Comparison of ENCODE assay signal across 8 cellular contexts in genomic region chr12:8914033-8914715, GRCh38. TPM values are rescaled to one million over a fixed set of nuclear protein-coding genes. Genes with fewer than 3 reads are reported as not detected.
DNase-seq lines count a peak whose midpoint lies in the region; ATAC-seq and TF ChIP-seq lines count a peak whose summit lies in the region.
"Not testable (repeated sequence)": the region's sequence is repeated elsewhere in the genome, so short reads cannot be mapped to it uniquely, and the experiment has no call there.

Gene PHC1, plus strand, starts transcription at chr12:8914509. Its CDS starts 3,169 bp downstream, at chr12:8917678.

- TF ChIP-seq CTCF in LNCaP clone FGC (IDR thresholded peaks at IDR 0.05; ENCODE audit: control insufficient read depth, extremely low read depth, insufficient read depth), result peak; percentile 55

- DNase-seq in DMS53 treated with DMSO at 0.1 percent for 48 hours (lab: John Stamatoyannopoulos, UW; ENCODE audit: unreplicated experiment) (peak; percentile 80), H4 (ENCODE audit: low spot score) (peak; percentile 83), SJSA1 (ENCODE audit: low read depth in 1 of 2, low spot score in 2 of 2) (peak; percentile 82 to 86), activated gamma-delta T cell (lab: John Stamatoyannopoulos, UW) (peak; percentile 73), fibroblast of peridontal ligament (ENCODE audit: extremely low read depth) (peak; percentile 70)
- not testable (repeated sequence) for DNase-seq in LNCaP clone FGC (ENCODE audit: low read depth)
- peak; percentile 65 to 77 (median 73) for DNase-seq in naive thymus-derived CD4-positive, alpha-beta T cell
- peak; percentile 45 for DNase-seq in stimulated activated CD8-positive, alpha-beta memory T cell treated with anti-CD3 and anti-CD28 coated beads, Interleukin-7, amount 100 ng/mL, for 24 hours (ENCODE audit: low read depth)

- POLR2A ChIA-PET in naive thymus-derived CD4-positive, alpha-beta T cell (lab: Charles Lee), result interaction anchor here (0.7 to 1.7 kb wide), 4 partner anchors 34 to 132 kb away, joined by 3 to 5 read pairs (median 3); partner anchors contain the start of gene M6PR

- H3K9me3 Mint-ChIP-seq in naive thymus-derived CD4-positive, alpha-beta T cell, result not testable (repeated sequence)

- not testable (repeated sequence) for H3K9me3 ChIP-seq in SJSA1 (replicated peaks); naive thymus-derived CD4-positive, alpha-beta T cell (ENCODE audit: control insufficient read depth in 2 of 3, low read length in 3 of 3)

- CTCF ChIA-PET in naive thymus-derived CD4-positive, alpha-beta T cell (lab: Charles Lee), result interaction anchor here (0.6 to 0.8 kb wide), 2 partner anchors 24 to 54 kb away, joined by 3 to 8 read pairs; no protein-coding TSS in a partner anchor

- H3K36me3 ChIP-seq in SJSA1; naive thymus-derived CD4-positive, alpha-beta T cell (ENCODE audit: control insufficient read depth in 2 of 3, insufficient read depth in 3 of 3, low read length in 3 of 3): not testable (repeated sequence)

- intact Hi-C loops in naive thymus-derived CD4-positive, alpha-beta T cell (cut with micrococcal nuclease), result loop anchor here (1.0 to 2.0 kb wide), 6 partner anchors 24 to 217 kb away; partner anchors contain the start of genes M6PR (in 1 of the 2) and RIMKLB (in 1 of the 2)

- H3K27ac ChIP-seq in SJSA1, result peak within 1 kb of the TSS; percentile 80
- peak within 1 kb of the TSS; percentile 79 for H3K27ac ChIP-seq in naive thymus-derived CD4-positive, alpha-beta T cell (ENCODE audit: low read depth, low read length)

- H3K36me3 Mint-ChIP-seq in naive thymus-derived CD4-positive, alpha-beta T cell, result not testable (repeated sequence)

- peak within 1 kb of the TSS; percentile 83 to 98 (median 95) for H3K27ac Mint-ChIP-seq in naive thymus-derived CD4-positive, alpha-beta T cell

- H3K4me1 Mint-ChIP-seq in naive thymus-derived CD4-positive, alpha-beta T cell, result peaks cover 7 to 20% (median 16%) of the 10 kb centered on the region in 7 donors

- peaks cover 13% of the 10 kb centered on the region for H3K4me1 ChIP-seq in SJSA1 (replicated peaks)
- peaks cover 14 to 25% of the 10 kb centered on the region in 2 donors for H3K4me1 ChIP-seq in naive thymus-derived CD4-positive, alpha-beta T cell (ENCODE audit: control insufficient read depth in 2 of 2, insufficient read depth in 2 of 2, low read length in 2 of 2)

- peak within 1 kb of the TSS; percentile 68 for H3K4me3 ChIP-seq in LNCaP clone FGC (ENCODE audit: low read depth, low read length)
- peak within 1 kb of the TSS; percentile 75 for H3K4me3 ChIP-seq in SJSA1
- peak within 1 kb of the TSS; percentile 73 for H3K4me3 ChIP-seq in naive thymus-derived CD4-positive, alpha-beta T cell (ENCODE audit: low read length)

- peak within 1 kb of the TSS in 9 of 10 donors; percentile 83 to 94 (median 89) for H3K4me3 Mint-ChIP-seq in naive thymus-derived CD4-positive, alpha-beta T cell

- ATAC-seq in naive thymus-derived CD4-positive, alpha-beta T cell, result peak; percentile 82

- peaks cover 0 to 16% (median 0%) of the 10 kb centered on the region in 5 donors for H3K27me3 Mint-ChIP-seq in naive thymus-derived CD4-positive, alpha-beta T cell

- H3K27me3 ChIP-seq in SJSA1 (replicated peaks); naive thymus-derived CD4-positive, alpha-beta T cell (ENCODE audit: control insufficient read depth in 2 of 2, insufficient read depth in 2 of 2, low read length in 2 of 2): not testable (repeated sequence)

RNA-seq across cellular contexts. Expression of gene PHC1, which starts in this region (rescaled TPM):
- total RNA-seq in H4 (2014; rRNA removed; shearing (Covaris generic)), result 20.9 and 27.1 TPM in 2 replicates
- total RNA-seq in SJSA1 (2014; rRNA removed; shearing (Covaris generic)), result 22.5 and 23.4 TPM in 2 replicates
- total RNA-seq in naive thymus-derived CD4-positive, alpha-beta T cell, result 10 to 100 TPM; 15.4 to 55.0 (median 45.6) TPM
- 10 to 100 TPM; 19.5 to 23.6 TPM for polyA plus RNA-seq in naive thymus-derived CD4-positive, alpha-beta T cell
